ENCODE assay signal across 14 cellular contexts in the genomic region with DNA sequence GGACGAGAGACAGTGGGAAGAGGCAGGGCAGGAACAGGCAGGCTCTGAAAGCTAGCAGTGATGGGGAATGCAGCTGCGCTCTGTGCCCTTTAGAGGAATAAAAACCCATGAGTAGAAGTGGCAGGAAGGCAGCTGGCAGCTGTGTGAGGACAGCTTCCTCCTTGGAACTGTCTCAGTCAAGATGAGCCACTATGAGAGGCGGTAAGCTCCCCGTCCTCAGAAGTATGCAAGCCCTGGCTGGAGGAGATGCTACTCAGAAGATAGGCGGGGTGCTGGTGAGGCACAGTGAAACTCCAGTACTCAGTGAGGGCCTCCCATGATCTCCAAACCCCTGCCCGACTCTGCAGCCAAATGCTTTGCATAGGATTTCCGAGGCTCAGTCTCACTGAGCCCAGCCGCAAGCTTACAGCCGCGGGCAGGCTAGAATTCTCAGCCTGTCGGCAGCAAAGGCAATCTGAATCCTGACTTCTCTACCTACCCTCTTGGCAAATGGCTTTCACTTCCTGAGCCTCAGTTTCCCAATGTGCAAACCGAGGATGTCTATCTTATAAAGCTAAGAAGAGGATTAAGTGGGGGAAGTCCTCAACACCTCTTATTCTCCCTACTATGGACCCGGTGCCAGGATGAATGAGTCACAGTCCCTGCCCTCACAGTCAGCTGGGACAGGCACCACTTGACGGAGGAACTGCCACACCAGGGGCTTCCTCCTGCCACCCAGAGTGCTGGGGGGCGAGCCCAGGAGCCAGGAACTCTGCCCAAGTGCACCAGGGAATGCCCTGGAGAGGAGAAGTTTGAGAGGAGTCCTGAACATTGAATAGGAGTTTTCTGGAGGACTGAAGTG. TPM values are rescaled to one million over a fixed set of nuclear protein-coding genes. Genes with fewer than 3 reads are reported as not detected.
DNase-seq lines count a peak whose midpoint lies in the region; ATAC-seq and TF ChIP-seq lines count a peak whose summit lies in the region.
"Not testable (repeated sequence)": the region's sequence is repeated elsewhere in the genome, so short reads cannot be mapped to it uniquely, and the experiment has no call there.
"Had no signal": no experiment of that assay in that cellular context is flagged by ENCODE, and none has a peak within 500 bp of the region (broad histone marks: within the 10 kb centered on the region; RNA-seq: fewer than 3 reads in every experiment).

No MANE protein-coding gene starts in this region.

- not testable (repeated sequence) for H3K27ac Mint-ChIP-seq in stimulated activated naive CD8-positive, alpha-beta T cell treated with anti-CD3 and anti-CD28 coated beads, Interleukin-15, amount 100 ng/mL, for 72 hours

- DNase-seq in foreskin keratinocyte; stimulated activated naive CD8-positive, alpha-beta T cell treated with anti-CD3 and anti-CD28 coated beads, Interleukin-15, amount 100 ng/mL, for 72 hours: not testable (repeated sequence)

- H3K27ac ChIP-seq in foreskin keratinocyte: not testable (repeated sequence)

- not testable (repeated sequence) for H3K9me3 Mint-ChIP-seq in stimulated activated naive CD8-positive, alpha-beta T cell treated with anti-CD3 and anti-CD28 coated beads, Interleukin-15, amount 100 ng/mL, for 72 hours

- H3K27me3 ChIP-seq in foreskin keratinocyte: not testable (repeated sequence)

- H3K27me3 Mint-ChIP-seq in stimulated activated naive CD8-positive, alpha-beta T cell treated with anti-CD3 and anti-CD28 coated beads, Interleukin-15, amount 100 ng/mL, for 72 hours: not testable (repeated sequence)

- not testable (repeated sequence) for H3K4me1 ChIP-seq in foreskin keratinocyte

- H3K4me1 Mint-ChIP-seq in stimulated activated naive CD8-positive, alpha-beta T cell treated with anti-CD3 and anti-CD28 coated beads, Interleukin-15, amount 100 ng/mL, for 72 hours: not testable (repeated sequence)

- ATAC-seq in GM18511 (IDR thresholded peaks at IDR 0.05; ENCODE audit: unreplicated experiment) (peak; percentile 72), GM19351 (IDR thresholded peaks at IDR 0.05; ENCODE audit: unreplicated experiment) (peak; percentile 67), GM21529 (IDR thresholded peaks at IDR 0.05; ENCODE audit: unreplicated experiment) (peak; percentile 73), HG02870 (IDR thresholded peaks at IDR 0.05; ENCODE audit: unreplicated experiment) (peak; percentile 64), HG03139 (IDR thresholded peaks at IDR 0.05; ENCODE audit: unreplicated experiment) (peak; percentile 56), HG03575 (IDR thresholded peaks at IDR 0.05; ENCODE audit: extremely low read depth, insufficient number of reproducible peaks, low FRiP score, unreplicated experiment) (peak; percentile 54), foreskin keratinocyte (peak; percentile 42)
- ATAC-seq in stimulated activated naive CD8-positive, alpha-beta T cell treated with anti-CD3 and anti-CD28 coated beads, Interleukin-15, amount 100 ng/mL, for 72 hours: peak; percentile 17

- TF ChIP-seq CTCF in foreskin keratinocyte (conservative IDR thresholded peaks at IDR 0.05): not testable (repeated sequence)

- not testable (repeated sequence) for H3K4me3 Mint-ChIP-seq in stimulated activated naive CD8-positive, alpha-beta T cell treated with anti-CD3 and anti-CD28 coated beads, Interleukin-15, amount 100 ng/mL, for 72 hours

RNA-seq across cellular contexts. Expression of a gene that starts 2.5 kb away (rescaled TPM):
- 0.51 and 0.53 TPM in 2 replicates for total RNA-seq in foreskin keratinocyte
- polyA plus RNA-seq in foreskin keratinocyte: 0.16 and 0.29 TPM in 2 replicates

RNA-seq across cellular contexts. Expression of a gene that starts 28.4 kb away (rescaled TPM):
- 1.3 and 3.1 TPM in 2 replicates for total RNA-seq in foreskin keratinocyte
- polyA plus RNA-seq in foreskin keratinocyte: 1.5 and 5.2 TPM in 2 replicates

RNA-seq across cellular contexts. Expression of a gene that starts 35.9 kb away (rescaled TPM):
- total RNA-seq in foreskin keratinocyte: not detected in 2 replicates
- polyA plus RNA-seq in foreskin keratinocyte: not detected in 2 replicates
- total RNA-seq: activated T-helper 1 cell treated with anti-CD3 and anti-CD28 coated beads, Interleukin-12 subunit alpha, Interleukin-12 subunit beta, Interleukin-2, Interleukin-4 antibody, amounts not matched to agents 30 ng/mL and 10 ng/mL and 1 ng/mL, durations not matched to agents 14 hours and 24 hours and 36 hours; bronchial epithelial cell; dermis blood vessel endothelial cell; epithelial cell of proximal tubule; GM23248; NCI-H460 had no signal

RNA-seq across cellular contexts. Expression of a gene that starts 36.4 kb away (rescaled TPM):
- 69.9 and 80.2 TPM in 2 replicates for total RNA-seq in foreskin keratinocyte
- polyA plus RNA-seq in foreskin keratinocyte: 114 and 126 TPM in 2 replicates

RNA-seq across cellular contexts. Expression of a gene that starts 50.3 kb away (rescaled TPM):
- 23.3 and 25.0 TPM in 2 replicates for total RNA-seq in foreskin keratinocyte
- 22.1 and 24.7 TPM in 2 replicates for polyA plus RNA-seq in foreskin keratinocyte

Comparison
In these comparisons a context has a peak if more than half of its experiments do, and no peak if none do; other contexts are left out.
1. ATAC-seq: peak in every context shown above with its lines; median percentile 73 in GM21529; 72 in GM18511; 67 in GM19351; 64 in HG02870; 56 in HG03139; 54 in HG03575; 42 in foreskin keratinocyte; 17 in stimulated activated naive CD8-positive, alpha-beta T cell treated with anti-CD3 and anti-CD28 coated beads, Interleukin-15, amount 100 ng/mL, for 72 hours.